ENCODE assay signal across 19 cellular contexts in genomic region chr1:78668427-78668826, GRCh38. TPM values are rescaled to one million over a fixed set of nuclear protein-coding genes. Genes with fewer than 3 reads are reported as not detected.
A peak's percentile ranks its signal among the peaks of the same experiment; 100 is the strongest.
DNase-seq lines count a peak whose midpoint lies in the region; ATAC-seq and TF ChIP-seq lines count a peak whose summit lies in the region.
"Had no signal": no experiment of that assay in that cellular context is flagged by ENCODE, and none has a peak within 500 bp of the region (broad histone marks: within the 10 kb centered on the region; RNA-seq: fewer than 3 reads in every experiment).

No MANE protein-coding gene starts in this region.

- H3K36me3 Mint-ChIP-seq in activated naive CD4-positive, alpha-beta T cell treated with anti-CD3 and anti-CD28 coated beads, Interleukin-2, amount 50 U/mL, for 72 hours, result peaks cover 0 to 2% of the 10 kb centered on the region in 2 donors

- ATAC-seq in SK-N-SH treated with all-trans-retinoic acid at 6 μM for 48 hours, result peak; percentile 56; the same call in 2 of the 3 replicates
- ATAC-seq in activated naive CD4-positive, alpha-beta T cell treated with anti-CD3 and anti-CD28 coated beads, Interleukin-2, amount 50 U/mL, for 72 hours, result no peak
- ATAC-seq: A549, GM12878 had no signal

- DNase-seq in NCI-H2171 treated with DMSO at 0.1 percent for 48 hours (lab: John Stamatoyannopoulos, UW) (peak; percentile 18), NCI-H2171 (lab: John Stamatoyannopoulos, UW) (no peak), NCI-H82 treated with DMSO at 0.1 percent for 48 hours (lab: John Stamatoyannopoulos, UW; ENCODE audit: unreplicated experiment) (peak; percentile 81), hippocampal formation (lab: John Stamatoyannopoulos, UW) (no peak), SJCRH30 (no peak), DMS79 treated with DMSO at 0.1 percent for 48 hours (lab: John Stamatoyannopoulos, UW) (no peak)
- DNase-seq in activated naive CD4-positive, alpha-beta T cell treated with anti-CD3 and anti-CD28 coated beads, Interleukin-2, amount 50 U/mL, for 72 hours (ENCODE audit: low spot score in 2 of 2), result no peak
- DNase-seq: AML-193; CD4-positive, alpha-beta T cell; DMS79; GF-D8; H9; IMR-90 had no signal

- H3K4me1 ChIP-seq in SJCRH30, result no peaks in the 10 kb centered on the region
- H3K4me1 ChIP-seq: A549 had no signal

- H3K4me3 ChIP-seq in SJCRH30, result no peak overlapping the region
- H3K4me3 ChIP-seq: A549, GM12878 had no signal

- no peaks in the 10 kb centered on the region for H3K27me3 ChIP-seq in SJCRH30

- no peak overlapping the region for H3K27ac Mint-ChIP-seq in activated naive CD4-positive, alpha-beta T cell treated with anti-CD3 and anti-CD28 coated beads, Interleukin-2, amount 50 U/mL, for 72 hours
- H3K27ac Mint-ChIP-seq: CD4-positive, alpha-beta T cell; H9 had no signal

- H3K27ac ChIP-seq in SJCRH30, result no peak overlapping the region
- H3K27ac ChIP-seq: 22Rv1, A549, C4-2B had no signal

- no peaks in the 10 kb centered on the region for H3K9me3 Mint-ChIP-seq in activated naive CD4-positive, alpha-beta T cell treated with anti-CD3 and anti-CD28 coated beads, Interleukin-2, amount 50 U/mL, for 72 hours
- H3K9me3 Mint-ChIP-seq: CD4-positive, alpha-beta T cell; H9 had no signal

- H3K9me3 ChIP-seq in SJCRH30 (replicated peaks), result no peaks in the 10 kb centered on the region
- H3K9me3 ChIP-seq: A549 had no signal

- H3K36me3 ChIP-seq in SJCRH30, result no peaks in the 10 kb centered on the region

TF ChIP-seq in SK-N-SH treated with all-trans-retinoic acid at 6 μM for 48 hours, 23 proteins besides CTCF, POLR2A, EP300 and RAD21:
- TF ChIP-seq ISL1 (CRISPR knock-in tag; IDR thresholded peaks at IDR 0.05) (peak; percentile 16; the same call in 1 of the 2 replicates), TOX (CRISPR knock-in tag; IDR thresholded peaks at IDR 0.05; ENCODE audit: borderline replicate concordance) (no peak), TSHZ2 (CRISPR knock-in tag; IDR thresholded peaks at IDR 0.05) (peak; percentile 41; the same call in 1 of the 2 replicates), TCF4 (CRISPR knock-in tag; IDR thresholded peaks at IDR 0.05; ENCODE audit: borderline replicate concordance) (peak; percentile 95), ZNF70 (CRISPR knock-in tag; IDR thresholded peaks at IDR 0.05) (peak; percentile 52; the same call in 1 of the 2 replicates)
TF ChIP-seq in SK-N-SH treated with all-trans-retinoic acid at 6 μM for 48 hours: peak in this region for 4.

RNA-seq across cellular contexts. Expression of gene IFI44, which starts 18.8 kb away (rescaled TPM):
- 6.5 and 11.7 TPM in 2 replicates for total RNA-seq in SJCRH30 (2014; rRNA removed; shearing (Covaris generic))
- total RNA-seq in activated naive CD4-positive, alpha-beta T cell treated with anti-CD3 and anti-CD28 coated beads, Interleukin-2, amount 50 U/mL, for 72 hours, result 10 to 100 TPM; 13.0 to 59.4 TPM
- total RNA-seq: H1, H9 had no signal

RNA-seq across cellular contexts. Expression of gene IFI44L, which starts 48.2 kb away (rescaled TPM):
- 0.43 and 0.67 TPM in 2 replicates for total RNA-seq in SJCRH30 (2014; rRNA removed; shearing (Covaris generic))
- total RNA-seq in activated naive CD4-positive, alpha-beta T cell treated with anti-CD3 and anti-CD28 coated beads, Interleukin-2, amount 50 U/mL, for 72 hours, result 100 to 1,000 TPM in 1 of 2 donors, 1 to 10 TPM in 1; 8.4 to 120 TPM
- total RNA-seq: H1, H9 had no signal

Comparison
In these comparisons a context has a peak if more than half of its experiments do, and no peak if none do; other contexts are left out.
1. DNase-seq: peak in NCI-H2171 treated with DMSO at 0.1 percent for 48 hours (single experiment) and NCI-H82 treated with DMSO at 0.1 percent for 48 hours (single experiment); none in NCI-H2171 (single experiment), hippocampal formation (0 of 2), SJCRH30 (0 of 2), activated naive CD4-positive, alpha-beta T cell treated with anti-CD3 and anti-CD28 coated beads, Interleukin-2, amount 50 U/mL, for 72 hours (0 of 2) and DMS79 treated with DMSO at 0.1 percent for 48 hours (single experiment).